6 cellular contexts compared by ENCODE assay signal in genomic region chr22:49494555-49494954, GRCh38.
"Had no signal": no experiment of that assay in that cellular context is flagged by ENCODE, and none has a peak within 500 bp of the region (broad histone marks: within the 10 kb centered on the region; RNA-seq: fewer than 3 reads in every experiment).

No MANE protein-coding gene starts in this region.

- H3K27ac Mint-ChIP-seq: GM23338, H9, IgD-negative memory B cell had no signal

- H3K27me3 Mint-ChIP-seq: IgD-negative memory B cell had no signal

- ATAC-seq: GM23338, HepG2 had no signal

- H3K4me3 Mint-ChIP-seq: GM23338, H9 had no signal

- DNase-seq: H9, HCEC 1CT had no signal

- H3K4me3 ChIP-seq: GM23338 had no signal

- H3K27ac ChIP-seq: HL-60 had no signal
